Comparison of ENCODE assay signal across 8 cellular contexts in genomic region chr4:48778431-48779094, GRCh38. TPM values are rescaled to one million over a fixed set of nuclear protein-coding genes. Genes with fewer than 3 reads are reported as not detected.
DNase-seq lines count a peak whose midpoint lies in the region; ATAC-seq and TF ChIP-seq lines count a peak whose summit lies in the region.

No MANE protein-coding gene starts in this region.

- WGBS in right cardiac atrium = under 1% methylated on average over 8 of the region's 8 CpGs

- H3K36me3 ChIP-seq in skeletal muscle tissue (ENCODE audit: control insufficient read depth in 3 of 3, insufficient read depth in 3 of 3, low read length in 3 of 3) = no peaks in the 10 kb centered on the region

- intact Hi-C loops in activated CD8-positive, alpha-beta T cell treated with anti-CD3 and anti-CD28 coated beads for 36 hours (cut with micrococcal nuclease) = loop anchor here (2.0 kb wide), 1 partner anchor 52 kb away; the partner anchor contains the start of gene OCIAD1
- intact Hi-C loops in right cardiac atrium (cut with DNase I) = loop anchor here in 1 of 4 donors (10.0 kb wide), 3 partner anchors 54 to 194 kb away; no protein-coding TSS in a partner anchor

- peak overlapping the region; percentile 86 for H3K27ac Mint-ChIP-seq in activated CD8-positive, alpha-beta T cell treated with anti-CD3 and anti-CD28 coated beads for 36 hours

- H3K9me3 Mint-ChIP-seq in activated CD8-positive, alpha-beta T cell treated with anti-CD3 and anti-CD28 coated beads for 36 hours = no peaks in the 10 kb centered on the region

- H3K9ac ChIP-seq in skeletal muscle tissue (ENCODE audit: low read depth in 1 of 3, low read length in 3 of 3) = peak overlapping the region; percentile 84 to 95 (median 93)

- H3K9me3 ChIP-seq in right cardiac atrium (ENCODE audit: control insufficient read depth, low read length) = no peaks in the 10 kb centered on the region
- H3K9me3 ChIP-seq in skeletal muscle tissue (ENCODE audit: control insufficient read depth in 3 of 3, low read length in 3 of 3) = no peaks in the 10 kb centered on the region

- peaks cover 54% of the 10 kb centered on the region for H3K4me1 Mint-ChIP-seq in activated CD8-positive, alpha-beta T cell treated with anti-CD3 and anti-CD28 coated beads for 36 hours (ENCODE audit: low read depth)

- H3K4me3 ChIP-seq in HFF-Myc (replicated peaks; ENCODE audit: low read depth, low read length) (peak overlapping the region; percentile 86), right cardiac atrium (ENCODE audit: low read length) (peak overlapping the region; percentile 96), skeletal muscle tissue (ENCODE audit: low read length in 3 of 3) (peak overlapping the region; percentile 83 to 93 (median 89))

- no peaks in the 10 kb centered on the region for H3K27me3 ChIP-seq in right cardiac atrium (ENCODE audit: control insufficient read depth, insufficient read depth)
- H3K27me3 ChIP-seq in skeletal muscle tissue (ENCODE audit: control insufficient read depth in 3 of 3, insufficient read depth in 3 of 3, low read length in 3 of 3) = no peaks in the 10 kb centered on the region

- CTCF ChIA-PET in activated CD8-positive, alpha-beta T cell treated with anti-CD3 and anti-CD28 coated beads for 36 hours (lab: Charles Lee) = interaction anchor here (1.2 to 1.6 kb wide), 3 partner anchors 9 to 200 kb away, joined by 3 to 5 read pairs (median 3); no protein-coding TSS in a partner anchor

- TF ChIP-seq CTCF in HFF-Myc (IDR thresholded peaks at IDR 0.05; ENCODE audit: low read depth, low read length, missing control alignments) = no peak
- TF ChIP-seq CTCF in activated CD8-positive, alpha-beta T cell treated with anti-CD3 and anti-CD28 coated beads for 36 hours (IDR thresholded peaks at IDR 0.05) = no peak

- DNase-seq in AML-193 (lab: John Stamatoyannopoulos, UW) (peak; percentile 48 to 55), HFF-Myc (ENCODE audit: extremely low read depth, low read depth) (no peak), right cardiac atrium (no peak), HK-2 (ENCODE audit: unreplicated experiment) (no peak), activated gamma-delta T cell treated with Interleukin-2 at 50 U/mL for 16 hours (no peak)
- peak; percentile 4 for DNase-seq in activated CD8-positive, alpha-beta T cell treated with anti-CD3 and anti-CD28 coated beads for 36 hours

- peaks cover 4% of the 10 kb centered on the region for H3K36me3 Mint-ChIP-seq in activated CD8-positive, alpha-beta T cell treated with anti-CD3 and anti-CD28 coated beads for 36 hours (ENCODE audit: low read depth)

- peak overlapping the region; percentile 88 for H3K4me3 Mint-ChIP-seq in activated CD8-positive, alpha-beta T cell treated with anti-CD3 and anti-CD28 coated beads for 36 hours

- no peak for ATAC-seq in activated CD8-positive, alpha-beta T cell treated with anti-CD3 and anti-CD28 coated beads for 36 hours
- ATAC-seq in right cardiac atrium (no peak), GM21528 (IDR thresholded peaks at IDR 0.05; ENCODE audit: low FRiP score, unreplicated experiment) (no peak)

- POLR2A ChIA-PET in activated CD8-positive, alpha-beta T cell treated with anti-CD3 and anti-CD28 coated beads for 36 hours (lab: Charles Lee) = interaction anchor here (0.6 to 1.1 kb wide), 3 partner anchors 61 to 200 kb away, joined by 3 to 4 read pairs (median 4); partner anchors contain the start of gene OCIAD2

- H3K4me1 ChIP-seq in right cardiac atrium (ENCODE audit: control insufficient read depth, insufficient read depth, low read length) (peaks cover 2% of the 10 kb centered on the region), skeletal muscle tissue (ENCODE audit: control insufficient read depth in 3 of 3, insufficient read depth in 3 of 3, low read length in 3 of 3) (peaks cover 20 to 31% (median 21%) of the 10 kb centered on the region in 3 donors)

- H3K27me3 Mint-ChIP-seq in activated CD8-positive, alpha-beta T cell treated with anti-CD3 and anti-CD28 coated beads for 36 hours = no peaks in the 10 kb centered on the region

- H3K27ac ChIP-seq in right cardiac atrium (ENCODE audit: low read length) = peak overlapping the region; percentile 94
- H3K27ac ChIP-seq in skeletal muscle tissue (ENCODE audit: low read depth, low read length) = peak overlapping the region; percentile 90

RNA-seq across cellular contexts. Expression of gene FRYL, which starts 1.5 kb away (rescaled TPM):
- total RNA-seq in activated CD8-positive, alpha-beta T cell treated with anti-CD3 and anti-CD28 coated beads for 36 hours = 10 to 100 TPM; 66.6 to 73.2 TPM
- 10 to 100 TPM; 40.3 to 50.7 (median 43.9) TPM for total RNA-seq in right cardiac atrium
- polyA plus RNA-seq in right cardiac atrium = 13.5 TPM
- 66.3 TPM for total RNA-seq in skeletal muscle tissue

RNA-seq across cellular contexts. Expression of gene OCIAD1, which starts 52.3 kb away (rescaled TPM):
- 100 to 1,000 TPM; 103 to 106 TPM for total RNA-seq in activated CD8-positive, alpha-beta T cell treated with anti-CD3 and anti-CD28 coated beads for 36 hours
- total RNA-seq in right cardiac atrium = 100 to 1,000 TPM; 150 to 155 (median 151) TPM
- polyA plus RNA-seq in right cardiac atrium = 193 TPM
- 102 TPM for total RNA-seq in skeletal muscle tissue

Comparison
In these comparisons a context has a peak if more than half of its experiments do, and no peak if none do; other contexts are left out.
1. DNase-seq: peak in AML-193 (2 of 2) and activated CD8-positive, alpha-beta T cell treated with anti-CD3 and anti-CD28 coated beads for 36 hours (single experiment); none in HFF-Myc (single experiment), right cardiac atrium (0 of 3), HK-2 (single experiment) and activated gamma-delta T cell treated with Interleukin-2 at 50 U/mL for 16 hours (single experiment).
2. Peak in every context shown above with its lines, with median percentiles within 50 percentile points of each other: H3K4me3 ChIP-seq.